In genomic region chr15:49964071-49964470, GRCh38 we compare ENCODE assay signal across 16 cellular contexts.
"Had no signal": no experiment of that assay in that cellular context is flagged by ENCODE, and none has a peak within 500 bp of the region (broad histone marks: within the 10 kb centered on the region; RNA-seq: fewer than 3 reads in every experiment).

No MANE protein-coding gene starts in this region.

- H3K27ac Mint-ChIP-seq: endodermal cell; naive thymus-derived CD8-positive, alpha-beta T cell; type B pancreatic cell had no signal

- H3K27me3 Mint-ChIP-seq: type B pancreatic cell had no signal

- H3K4me1 Mint-ChIP-seq: endodermal cell; naive thymus-derived CD8-positive, alpha-beta T cell had no signal

- ATAC-seq: gastrocnemius medialis; left lobe of liver; mucosa of descending colon; naive thymus-derived CD8-positive, alpha-beta T cell; psoas muscle had no signal

- H3K27me3 ChIP-seq: gastrocnemius medialis, sigmoid colon had no signal

- H3K9ac ChIP-seq: parathyroid adenoma had no signal

- H2AFZ ChIP-seq: parathyroid adenoma had no signal

- H3K4me3 Mint-ChIP-seq: endodermal cell; naive thymus-derived CD8-positive, alpha-beta T cell; type B pancreatic cell had no signal

- DNase-seq: central memory CD4-positive, alpha-beta T cell; effector CD4-positive, alpha-beta T cell; endodermal cell; gastrocnemius medialis; kidney; mammary epithelial cell; mucosa of descending colon; naive thymus-derived CD8-positive, alpha-beta T cell; psoas muscle; sigmoid colon; stimulated activated naive CD4-positive, alpha-beta T cell treated with Interleukin-2 at 50 U/mL for 16 hours had no signal

- H3K4me3 ChIP-seq: coronary artery, gastrocnemius medialis, mucosa of descending colon, psoas muscle, sigmoid colon, skin epidermis had no signal

- H3K4me1 ChIP-seq: gastrocnemius medialis, parathyroid adenoma, psoas muscle had no signal

- H3K36me3 ChIP-seq: gastrocnemius medialis, sigmoid colon had no signal

- H3K36me3 Mint-ChIP-seq: type B pancreatic cell had no signal

- H3K27ac ChIP-seq: coronary artery, gastrocnemius medialis, parathyroid adenoma, psoas muscle had no signal
